Comparison of ENCODE assay signal across 7 cellular contexts in genomic region chr19:1248454-1249297, GRCh38. TPM values are rescaled to one million over a fixed set of nuclear protein-coding genes. Genes with fewer than 3 reads are reported as not detected.
DNase-seq lines count a peak whose midpoint lies in the region; ATAC-seq, FAIRE-seq and TF ChIP-seq lines count a peak whose summit lies in the region.

TSS of gene MIDN (plus strand) at chr19:1248583. CDS start at chr19:1250297, 1,714 bp downstream.

- CTCF ChIA-PET in HCT116 (lab: Charles Lee), result interaction anchor here (1.0 kb wide), 1 partner anchor 17 kb away, joined by 7 read pairs; no protein-coding TSS in a partner anchor

- H3K36me3 Mint-ChIP-seq in central memory CD8-positive, alpha-beta T cell (ENCODE audit: insufficient read depth), result peaks cover 45% of the 10 kb centered on the region

- ATAC-seq in HCT116, result peak; percentile 43
- ATAC-seq in central memory CD8-positive, alpha-beta T cell (replicated peaks; ENCODE audit: extremely low read depth, poor library complexity, severe bottlenecking), result peak; percentile 29

- peak within 1 kb of the TSS; percentile 63 to 71 for H3K4me3 ChIP-seq in HCT116 (replicated peaks in 1 of 2; ENCODE audit: low read depth in 1 of 2, low read length in 2 of 2)
- H3K4me3 ChIP-seq in NB4 (ENCODE audit: low read depth, low read length), result peak within 1 kb of the TSS; percentile 46
- peak within 1 kb of the TSS; percentile 69 for H3K4me3 ChIP-seq in WI38 (ENCODE audit: low read depth, low read length)
- peak within 1 kb of the TSS; percentile 56 to 70 for H3K4me3 ChIP-seq in kidney (ENCODE audit: low read length in 2 of 2)

- H3K4me1 ChIP-seq in HCT116 (ENCODE audit: control insufficient read depth in 1 of 2, insufficient read depth in 2 of 2, low read length in 2 of 2), result peaks cover 47 to 74% of the 10 kb centered on the region in 2 experiments
- H3K4me1 ChIP-seq in kidney (ENCODE audit: control insufficient read depth in 1 of 2, insufficient read depth in 1 of 2, low read depth in 1 of 2, low read length in 2 of 2), result peaks cover 22 to 30% of the 10 kb centered on the region in 2 donors

- H4K20me1 ChIP-seq in HCT116 (ENCODE audit: insufficient read depth), result peaks cover 15% of the 10 kb centered on the region; the same call in 1 of the 2 replicates

- peak within 1 kb of the TSS; percentile 88 for H3K27ac Mint-ChIP-seq in central memory CD8-positive, alpha-beta T cell (ENCODE audit: low read depth)

- no peaks in the 10 kb centered on the region for H3K9me2 ChIP-seq in HCT116 (ENCODE audit: insufficient read depth)

- peaks cover 16% of the 10 kb centered on the region for H3K4me1 Mint-ChIP-seq in central memory CD8-positive, alpha-beta T cell

- DNase-seq in HCT116 (ENCODE audit: low read depth, low spot score), result no peak
- peak; percentile 76 for DNase-seq in NB4 (ENCODE audit: low read depth)
- DNase-seq in central memory CD8-positive, alpha-beta T cell (ENCODE audit: low spot score in 2 of 2), result peak; percentile 81 to 82
- DNase-seq in kidney, result peak; percentile 97
- peak; percentile 62 to 74 for DNase-seq in stimulated activated CD4-positive, alpha-beta T cell treated with anti-CD3 and anti-CD28 coated beads, Interleukin-1b, Interleukin-23, amount 100 ng/mL, for 1 hour (ENCODE audit: low read depth in 2 of 2)

- H3K27me3 ChIP-seq in HCT116 (ENCODE audit: insufficient read depth, low read length), result no peaks in the 10 kb centered on the region

- peaks cover 6 to 24% of the 10 kb centered on the region in 2 experiments for H3K36me3 ChIP-seq in HCT116 (ENCODE audit: control insufficient read depth in 1 of 2, insufficient read depth in 2 of 2, low read length in 2 of 2)
- peaks cover 0 to 5% of the 10 kb centered on the region in 2 donors for H3K36me3 ChIP-seq in kidney (ENCODE audit: control insufficient read depth in 1 of 2, insufficient read depth in 2 of 2, low read length in 2 of 2)

- TF ChIP-seq CTCF in GM12874 (IDR thresholded peaks at IDR 0.05; ENCODE audit: insufficient read depth, low read depth, low read length) (peak; percentile 84), HCT116 (IDR thresholded peaks at IDR 0.05 in 2 of 3, conservative IDR thresholded peaks at IDR 0.05 in 1 of 3; ENCODE audit: borderline replicate concordance in 1 of 3, insufficient read depth in 1 of 3, low read depth in 2 of 3, low read length in 2 of 3) (peak in 2 of 3 experiments; percentile 69 to 75; a peak in 4 of 6 replicates), NB4 (IDR thresholded peaks at IDR 0.05; ENCODE audit: low read depth, low read length) (peak; percentile 25), WI38 (IDR thresholded peaks at IDR 0.05; ENCODE audit: low read depth, low read length) (peak; percentile 56), kidney (IDR thresholded peaks at IDR 0.05; ENCODE audit: borderline replicate concordance, extremely low read depth, insufficient read depth) (peak; percentile 73)

- TF ChIP-seq RAD21 in HCT116 (IDR thresholded peaks at IDR 0.05; ENCODE audit: low read depth), result no peak

- FAIRE-seq in kidney (lab: Jason Lieb, UNC), result no peak

- no peak within 1 kb of the TSS for H2AFZ ChIP-seq in HCT116 (ENCODE audit: low read depth, low read length, poor library complexity, severe bottlenecking)

- intact Hi-C loops in HCT116 (cut with micrococcal nuclease), result loop anchor here (1.0 to 10.0 kb wide), 3 partner anchors 18 to 454 kb away; partner anchors contain the start of genes CNN2, PTBP1, RNU6-2 and TMEM259
- intact Hi-C loops in kidney (cut with DNase I), result no loop called here

- H3K4me2 ChIP-seq in HCT116 (ENCODE audit: low read length), result peak within 1 kb of the TSS; percentile 98

- POLR2A ChIA-PET in HCT116 (lab: Charles Lee), result interaction anchor here (0.7 to 1.0 kb wide), 2 partner anchors 17 to 18 kb away, joined by 3 read pairs; no protein-coding TSS in a partner anchor

- H3K9ac ChIP-seq in HCT116 (ENCODE audit: low read length) (peak within 1 kb of the TSS; percentile 99), kidney (ENCODE audit: low read length in 2 of 2) (peak within 1 kb of the TSS; percentile 59 to 81)

- H3K9me3 Mint-ChIP-seq in central memory CD8-positive, alpha-beta T cell, result no peaks in the 10 kb centered on the region

- H3K27me3 Mint-ChIP-seq in central memory CD8-positive, alpha-beta T cell, result no peaks in the 10 kb centered on the region

- no peaks in the 10 kb centered on the region for H3K9me3 ChIP-seq in HCT116 (ENCODE audit: control insufficient read depth in 1 of 2, insufficient read depth in 1 of 2, low read depth in 1 of 2, low read length in 2 of 2)
- no peaks in the 10 kb centered on the region for H3K9me3 ChIP-seq in kidney (ENCODE audit: control insufficient read depth in 1 of 2, low read length in 2 of 2)

- TF ChIP-seq POLR2A in HCT116 (IDR thresholded peaks at IDR 0.05; ENCODE audit: borderline replicate concordance, extremely low read depth, insufficient read depth, insufficient read length), result peak; percentile 96
- TF ChIP-seq POLR2A in NB4 (IDR thresholded peaks at IDR 0.05; ENCODE audit: extremely low read depth, insufficient read length), result peak; percentile 37

- peaks cover 58% of the 10 kb centered on the region for H3K79me2 ChIP-seq in HCT116 (ENCODE audit: insufficient read depth, low read length)

- RAD21 ChIA-PET in HCT116 (lab: Charles Lee; ENCODE audit: low non-redundant PET in 1 of 2, low total read pairs in 2 of 2, uncharacterized antibody in 2 of 2, unreplicated experiment in 2 of 2), result no interaction called here

- no TSS peak for BruUV-seq in HCT116 (replicated peaks; lab: Mats Ljungman, UMichigan)

- peak within 1 kb of the TSS; percentile 94 for H3K4me3 Mint-ChIP-seq in central memory CD8-positive, alpha-beta T cell

- H3K27ac ChIP-seq in HCT116 (ENCODE audit: low read depth, low read length) (peak within 1 kb of the TSS; percentile 100), kidney (ENCODE audit: low read depth in 2 of 2, low read length in 2 of 2) (peak within 1 kb of the TSS; percentile 99)

TF ChIP-seq in HCT116, 20 proteins besides CTCF, POLR2A, EP300 and RAD21:
- TF ChIP-seq EZH2phosphoT487 (IDR thresholded peaks at IDR 0.05; ENCODE audit: borderline replicate concordance), result no peak
- peak; percentile 55 for TF ChIP-seq TCF7L2 (IDR thresholded peaks at IDR 0.05; ENCODE audit: borderline replicate concordance, extremely low read depth, insufficient read depth, insufficient read length)
- TF ChIP-seq JUND (IDR thresholded peaks at IDR 0.05), result no peak
- peak; percentile 64 for TF ChIP-seq ZFX (IDR thresholded peaks at IDR 0.05)
- TF ChIP-seq POLR2AphosphoS5 (IDR thresholded peaks at IDR 0.05; ENCODE audit: low read depth, low read length), result peak; percentile 98

RNA-seq across cellular contexts. Expression of gene MIDN, which starts in this region (rescaled TPM):
- total RNA-seq in HCT116 (2021; ENCODE audit: unreplicated experiment) (146 TPM), kidney (205 TPM)
- polyA plus RNA-seq in HCT116 (2012), result 63.2 and 79.4 TPM in 2 replicates
- polyA plus RNA-seq in kidney (ENCODE audit: insufficient read depth, low read depth, low replicate concordance), result 21.3 TPM

Comparison
In these comparisons a context has a peak if more than half of its experiments do, and no peak if none do; other contexts are left out.
1. CTCF ChIP-seq: peak in every context shown above with its lines; median percentile 84 in GM12874; 73 in kidney; 72 in HCT116; 56 in WI38; 25 in NB4.